8 cellular contexts compared by ENCODE assay signal in genomic region chr1:58816072-58816746, GRCh38. TPM values are rescaled to one million over a fixed set of nuclear protein-coding genes. Genes with fewer than 3 reads are reported as not detected.
DNase-seq lines count a peak whose midpoint lies in the region; ATAC-seq and TF ChIP-seq lines count a peak whose summit lies in the region.

No MANE protein-coding gene starts in this region.

- no peaks in the 10 kb centered on the region for H3K9me3 ChIP-seq in left ventricle myocardium inferior (replicated peaks)
- no peaks in the 10 kb centered on the region for H3K9me3 ChIP-seq in upper lobe of right lung

- H3K4me1 Mint-ChIP-seq in progenitor cell of endocrine pancreas (ENCODE audit: low read depth), result peaks cover 17% of the 10 kb centered on the region

- TF ChIP-seq CTCF in GM13976 (IDR thresholded peaks at IDR 0.05; ENCODE audit: borderline replicate concordance, control extremely low read depth, extremely low read depth, insufficient read depth, missing control alignments) (peak; percentile 28), left ventricle myocardium inferior (IDR thresholded peaks at IDR 0.05; ENCODE audit: borderline replicate concordance) (peak; percentile 36), progenitor cell of endocrine pancreas (IDR thresholded peaks at IDR 0.05; ENCODE audit: unreplicated experiment) (no peak), upper lobe of right lung (IDR thresholded peaks at IDR 0.05) (no peak)

- ATAC-seq in HG02642 (IDR thresholded peaks at IDR 0.05; ENCODE audit: poor library complexity, unreplicated experiment), result peak; percentile 86
- ATAC-seq in upper lobe of right lung, result peak; percentile 85

- peak overlapping the region; percentile 71 for H3K4me3 Mint-ChIP-seq in progenitor cell of endocrine pancreas (ENCODE audit: low read depth)

- H3K36me3 ChIP-seq in left ventricle myocardium inferior, result no peaks in the 10 kb centered on the region
- H3K36me3 ChIP-seq in upper lobe of right lung, result no peaks in the 10 kb centered on the region

- H3K27me3 ChIP-seq in left ventricle myocardium inferior (ENCODE audit: low read depth) (no peaks in the 10 kb centered on the region), upper lobe of right lung (no peaks in the 10 kb centered on the region)

- in situ Hi-C loops in GM13976 (cut with MboI; ENCODE audit: low sequenced_read_pairs, unreplicated experiment), result no loop called here

- peak overlapping the region; percentile 85 for H3K27ac Mint-ChIP-seq in progenitor cell of endocrine pancreas

- H3K27ac ChIP-seq in left ventricle myocardium inferior (replicated peaks), result peak overlapping the region; percentile 96
- H3K27ac ChIP-seq in upper lobe of right lung, result peak overlapping the region; percentile 95

- H3K4me3 ChIP-seq in left ventricle myocardium inferior (peak overlapping the region; percentile 75), upper lobe of right lung (peak overlapping the region; percentile 62)

- DNase-seq in GM13976 (ENCODE audit: low spot score), result peak; percentile 92
- peak; percentile 78 for DNase-seq in NCI-H1092 treated with DMSO at 0.1 percent for 48 hours (lab: John Stamatoyannopoulos, UW)
- peak; percentile 64 to 91 (median 72) for DNase-seq in T-helper 1 cell
- DNase-seq in amniotic epithelial cell (ENCODE audit: low read depth), result peak; percentile 76
- peak; percentile 93 for DNase-seq in left ventricle myocardium inferior
- peak; percentile 59 for DNase-seq in progenitor cell of endocrine pancreas (ENCODE audit: low spot score, unreplicated experiment)
- peak; percentile 97 for DNase-seq in upper lobe of right lung

- peaks cover 6% of the 10 kb centered on the region for H3K27me3 Mint-ChIP-seq in progenitor cell of endocrine pancreas

- intact Hi-C loops in left ventricle myocardium inferior (cut with micrococcal nuclease) (loop anchor here (10.0 kb wide), 1 partner anchor 79 kb away; no protein-coding TSS in a partner anchor), upper lobe of right lung (cut with DNase I) (no loop called here)

- H3K9me3 Mint-ChIP-seq in progenitor cell of endocrine pancreas (ENCODE audit: low read depth), result no peaks in the 10 kb centered on the region

- H3K36me3 Mint-ChIP-seq in progenitor cell of endocrine pancreas (ENCODE audit: insufficient read depth), result no peaks in the 10 kb centered on the region

- peaks cover 52% of the 10 kb centered on the region for H3K4me1 ChIP-seq in left ventricle myocardium inferior
- peaks cover 41% of the 10 kb centered on the region for H3K4me1 ChIP-seq in upper lobe of right lung

RNA-seq across cellular contexts. Expression of gene JUN, which starts 32.4 kb away (rescaled TPM):
- total RNA-seq in left ventricle myocardium inferior (101 TPM), progenitor cell of endocrine pancreas (93.8 and 107 TPM in 2 replicates), upper lobe of right lung (112 TPM)

Comparison
In these comparisons a context has a peak if more than half of its experiments do, and no peak if none do; other contexts are left out.
1. Peak in every context shown above with its lines: DNase-seq, ATAC-seq, H3K4me3 ChIP-seq and H3K27ac ChIP-seq.
2. CTCF ChIP-seq: peak in GM13976 (single experiment) and left ventricle myocardium inferior (single experiment); none in progenitor cell of endocrine pancreas (single experiment) and upper lobe of right lung (single experiment).